Comparison of ENCODE assay signal across 29 cellular contexts in genomic region chr4:150768492-150768891, GRCh38.
"Had no signal": no experiment of that assay in that cellular context is flagged by ENCODE, and none has a peak within 500 bp of the region (broad histone marks: within the 10 kb centered on the region; RNA-seq: fewer than 3 reads in every experiment).

No MANE protein-coding gene starts in this region.

- H3K27ac Mint-ChIP-seq: activated CD4-positive, alpha-beta memory T cell treated with anti-CD3 and anti-CD28 coated beads for 36 hours; activated CD4-positive, alpha-beta T cell treated with anti-CD3 and anti-CD28 coated beads, Interleukin-2, amount 10 ng/mL, durations not matched to agents 24 days and 14 days; activated naive CD8-positive, alpha-beta T cell treated with anti-CD3 and anti-CD28 coated beads for 36 hours; naive thymus-derived CD8-positive, alpha-beta T cell; stimulated activated naive B cell treated with anti-CD40 and anti-IgM and Interleukin-4, amounts not matched to agents 10 μg/mL and 1 μg/mL and 100 μg/mL, for 72 hours had no signal

- H3K27me3 Mint-ChIP-seq: activated CD4-positive, alpha-beta memory T cell treated with anti-CD3 and anti-CD28 coated beads for 36 hours; activated CD4-positive, alpha-beta T cell treated with anti-CD3 and anti-CD28 coated beads, Interleukin-2, amount 10 ng/mL, durations not matched to agents 24 days and 14 days; activated naive CD8-positive, alpha-beta T cell treated with anti-CD3 and anti-CD28 coated beads for 36 hours; effector memory CD8-positive, alpha-beta T cell; naive thymus-derived CD8-positive, alpha-beta T cell; stimulated activated naive B cell treated with anti-CD40 and anti-IgM and Interleukin-4, amounts not matched to agents 10 μg/mL and 1 μg/mL and 100 μg/mL, for 72 hours had no signal

- H3K9me3 ChIP-seq: left lung, lower lobe of right lung, psoas muscle, stomach, tibial artery, upper lobe of right lung had no signal

- H3K4me3 Mint-ChIP-seq: activated CD4-positive, alpha-beta memory T cell treated with anti-CD3 and anti-CD28 coated beads for 36 hours; activated CD4-positive, alpha-beta T cell treated with anti-CD3 and anti-CD28 coated beads, Interleukin-2, amount 10 ng/mL, durations not matched to agents 24 days and 14 days; activated naive CD8-positive, alpha-beta T cell treated with anti-CD3 and anti-CD28 coated beads for 36 hours; activated T-cell treated with anti-CD3 and anti-CD28 coated beads, Interleukin-2, amount 50 U/mL, for 4 hours; effector memory CD8-positive, alpha-beta T cell; naive thymus-derived CD8-positive, alpha-beta T cell; neural crest cell; stimulated activated naive B cell treated with anti-CD40 and anti-IgM and Interleukin-4, amounts not matched to agents 10 μg/mL and 1 μg/mL and 100 μg/mL, for 72 hours had no signal

- H3K9me3 Mint-ChIP-seq: activated CD4-positive, alpha-beta memory T cell treated with anti-CD3 and anti-CD28 coated beads for 36 hours; activated CD4-positive, alpha-beta T cell treated with anti-CD3 and anti-CD28 coated beads, Interleukin-2, amount 10 ng/mL, durations not matched to agents 24 days and 14 days; activated naive CD8-positive, alpha-beta T cell treated with anti-CD3 and anti-CD28 coated beads for 36 hours; activated T-cell treated with anti-CD3 and anti-CD28 coated beads, Interleukin-2, amount 50 U/mL, for 4 hours; effector memory CD8-positive, alpha-beta T cell; neural crest cell had no signal

- H3K27ac ChIP-seq: brain microvascular endothelial cell, coronary artery, dorsolateral prefrontal cortex, heart left ventricle, left lung, lower lobe of right lung, parathyroid adenoma, psoas muscle, sigmoid colon, stomach, tibial artery, upper lobe of right lung, VCaP had no signal

- H3K36me3 ChIP-seq: adrenal gland, brain microvascular endothelial cell, left lung, sigmoid colon, upper lobe of right lung had no signal

- DNase-seq: activated CD4-positive, alpha-beta memory T cell treated with anti-CD3 and anti-CD28 coated beads for 36 hours; activated CD4-positive, alpha-beta T cell treated with anti-CD3 and anti-CD28 coated beads, Interleukin-2, amount 10 ng/mL, durations not matched to agents 24 days and 14 days; activated CD8-positive, alpha-beta memory T cell treated with anti-CD3 and anti-CD28 coated beads, Interleukin-2, amount 50 U/mL, for 4 hours; activated naive CD4-positive, alpha-beta T cell; activated naive CD8-positive, alpha-beta T cell treated with anti-CD3 and anti-CD28 coated beads for 36 hours; activated T-cell treated with anti-CD3 and anti-CD28 coated beads, Interleukin-2, amount 50 U/mL, for 4 hours; aorta; dorsolateral prefrontal cortex; effector memory CD8-positive, alpha-beta T cell; heart left ventricle; hypothalamus; left lung; lower lobe of right lung; naive thymus-derived CD8-positive, alpha-beta T cell; occipital lobe; psoas muscle; sigmoid colon; stimulated activated CD4-positive, alpha-beta T cell treated with anti-CD3 and anti-CD28 coated beads, Interleukin-4, amount 100 ng/mL, for 24 hours; stimulated activated CD8-positive, alpha-beta memory T cell treated with anti-CD3 and anti-CD28 coated beads, Interleukin-4, amount 100 ng/mL, for 48 hours; stimulated activated naive B cell treated with anti-CD40 and anti-IgM and Interleukin-4, amounts not matched to agents 10 μg/mL and 1 μg/mL and 100 μg/mL, for 72 hours; stomach; tibial artery; upper lobe of right lung had no signal

- H3K4me1 ChIP-seq: left lung, lower lobe of right lung, parathyroid adenoma, psoas muscle, sigmoid colon, tibial artery, upper lobe of right lung had no signal

- H3K4me3 ChIP-seq: adrenal gland, coronary artery, dorsolateral prefrontal cortex, heart left ventricle, left lung, lower lobe of right lung, psoas muscle, sigmoid colon, stomach, tibial artery, upper lobe of right lung had no signal

- H3K27me3 ChIP-seq: adrenal gland, brain microvascular endothelial cell, dorsolateral prefrontal cortex, heart left ventricle, left lung, sigmoid colon, stomach, tibial artery, upper lobe of right lung had no signal

- ATAC-seq: activated T-cell treated with anti-CD3 and anti-CD28 coated beads, Interleukin-2, amount 50 U/mL, for 4 hours; effector memory CD8-positive, alpha-beta T cell; naive thymus-derived CD8-positive, alpha-beta T cell; upper lobe of right lung had no signal
